In genomic region chr16:21260870-21261791, GRCh38 we compare ENCODE assay signal across 9 cellular contexts. TPM values are rescaled to one million over a fixed set of nuclear protein-coding genes. Genes with fewer than 3 reads are reported as not detected.
A peak's percentile ranks its signal among the peaks of the same experiment; 100 is the strongest.
DNase-seq lines count a peak whose midpoint lies in the region; FAIRE-seq and TF ChIP-seq lines count a peak whose summit lies in the region.
"Had no signal": no experiment of that assay in that cellular context is flagged by ENCODE, and none has a peak within 500 bp of the region (broad histone marks: within the 10 kb centered on the region; RNA-seq: fewer than 3 reads in every experiment).

No MANE protein-coding gene starts in this region.

- FAIRE-seq in small intestine (lab: Jason Lieb, UNC): no peak

- TF ChIP-seq POLR2A in GM19099 (IDR thresholded peaks at IDR 0.05; ENCODE audit: extremely low read depth, insufficient read length, low read depth) (peak; percentile 26), Peyer's patch (IDR thresholded peaks at IDR 0.05) (no peak), esophagus squamous epithelium (IDR thresholded peaks at IDR 0.05) (no peak)

- intact Hi-C loops in esophagus squamous epithelium (cut with DNase I): no loop called here

- no peak overlapping the region for H3K4me3 ChIP-seq in Peyer's patch
- no peak overlapping the region for H3K4me3 ChIP-seq in fibroblast of the aortic adventitia (ENCODE audit: low read depth, low read length)
- no peak overlapping the region for H3K4me3 ChIP-seq in small intestine (ENCODE audit: low read depth in 1 of 2, low read length in 2 of 2)
- H3K4me3 ChIP-seq in esophagus squamous epithelium: no peak overlapping the region

- CTCF ChIA-PET in HEK293T (lab: Yijun Ruan, JAX): interaction anchor here (0.5 to 0.7 kb wide), 2 partner anchors 12 to 940 kb away, joined by 3 read pairs; no protein-coding TSS in a partner anchor

- H3K27ac ChIP-seq in Peyer's patch (peak overlapping the region in 2 of 4 donors; percentile 54 to 62), small intestine (ENCODE audit: low read depth in 1 of 2, low read length in 1 of 2) (peak overlapping the region; percentile 41 to 52), esophagus squamous epithelium (no peak overlapping the region)

- H3K27me3 ChIP-seq in Peyer's patch (no peaks in the 10 kb centered on the region), small intestine (ENCODE audit: control insufficient read depth in 2 of 2, insufficient read depth in 2 of 2, low read length in 2 of 2) (no peaks in the 10 kb centered on the region), esophagus squamous epithelium (peaks cover 0 to 6% (median 0%) of the 10 kb centered on the region in 4 donors)

- 21 to 52% (median 34%) methylated on average over 9 of the region's 9 CpGs for WGBS in small intestine, 3 donors
- 61 to 75% methylated on average over 8 of the region's 9 CpGs for WGBS in esophagus squamous epithelium, 2 donors

- H3K9me3 ChIP-seq in Peyer's patch (peaks cover 0 to 4% (median 0%) of the 10 kb centered on the region in 4 donors), small intestine (ENCODE audit: control insufficient read depth, low read depth) (no peaks in the 10 kb centered on the region), esophagus squamous epithelium (no peaks in the 10 kb centered on the region)

- TF ChIP-seq CTCF in Peyer's patch (IDR thresholded peaks at IDR 0.05): no peak
- no peak for TF ChIP-seq CTCF in fibroblast of the aortic adventitia (IDR thresholded peaks at IDR 0.05; ENCODE audit: insufficient read depth, low read length)
- no peak for TF ChIP-seq CTCF in esophagus squamous epithelium (IDR thresholded peaks at IDR 0.05)

- H3K36me3 ChIP-seq in Peyer's patch: no peaks in the 10 kb centered on the region
- H3K36me3 ChIP-seq in small intestine (ENCODE audit: control insufficient read depth in 2 of 2, insufficient read depth in 2 of 2, low read length in 2 of 2): no peaks in the 10 kb centered on the region
- no peaks in the 10 kb centered on the region for H3K36me3 ChIP-seq in esophagus squamous epithelium

- peaks cover 3 to 28% (median 10%) of the 10 kb centered on the region in 4 donors for H3K4me1 ChIP-seq in Peyer's patch
- peaks cover 5 to 9% of the 10 kb centered on the region in 2 donors for H3K4me1 ChIP-seq in small intestine (ENCODE audit: control insufficient read depth in 2 of 2, insufficient read depth in 1 of 2, low read depth in 1 of 2, low read length in 1 of 2)
- H3K4me1 ChIP-seq in esophagus squamous epithelium: peaks cover 0 to 10% (median 0%) of the 10 kb centered on the region in 3 donors

- DNase-seq in Peyer's patch (peak in 2 of 3 donors; percentile 77 to 86), fibroblast of the aortic adventitia (ENCODE audit: low read depth) (peak; percentile 97), small intestine (peak; percentile 98), HEK293T (ENCODE audit: extremely low spot score) (no peak), esophagus squamous epithelium (lab: John Stamatoyannopoulos, UW) (no peak), NCI-H2171 (lab: John Stamatoyannopoulos, UW) (no peak)
- DNase-seq: naive B cell, NCI-H1417 had no signal

- POLR2A ChIA-PET in HEK293T (lab: Yijun Ruan, JAX): interaction anchor here (1.0 kb wide), 1 partner anchor 12 kb away, joined by 3 read pairs; no protein-coding TSS in a partner anchor

TF ChIP-seq in HEK293T, 16 proteins besides CTCF, POLR2A, EP300 and RAD21:
- no peak for TF ChIP-seq SUZ12 (IDR thresholded peaks at IDR 0.05)
- TF ChIP-seq BHLHE40 (IDR thresholded peaks at IDR 0.05; ENCODE audit: borderline replicate concordance): no peak
- no peak for TF ChIP-seq ZNF384 (IDR thresholded peaks at IDR 0.05)

RNA-seq across cellular contexts. Expression of gene CRYM, which starts 17.0 kb away (rescaled TPM):
- total RNA-seq in Peyer's patch (10 to 100 TPM in 1 of 4 donors, 1 to 10 TPM in 2, not detected in 1; 6.4 to 11.6 (median 9.1) TPM), fibroblast of the aortic adventitia (ENCODE audit: low replicate concordance) (2.0 and 2.8 TPM in 2 replicates), esophagus squamous epithelium (10 to 100 TPM in 1 of 4 donors, 1 to 10 TPM in 3; 2.0 to 13.9 (median 5.8) TPM)
- 1 to 10 TPM; 1.6 to 6.5 (median 2.3) TPM for polyA plus RNA-seq in small intestine

RNA-seq across cellular contexts. Expression of gene ANKS4B, which starts 27.6 kb away (rescaled TPM):
- total RNA-seq in Peyer's patch: 100 to 1,000 TPM in 1 of 4 donors, 10 to 100 TPM in 3; 24.8 to 104 (median 90.3) TPM
- total RNA-seq in fibroblast of the aortic adventitia (ENCODE audit: low replicate concordance): not detected in 2 replicates
- polyA plus RNA-seq in small intestine: 10 to 100 TPM; 15.9 to 42.5 (median 23.2) TPM
- not detected for total RNA-seq in esophagus squamous epithelium

RNA-seq across cellular contexts. Expression of gene ZP2, which starts 49.8 kb away (rescaled TPM):
- 1 to 10 TPM in 1 of 4 donors, under 1 TPM in 1, not detected in 2; 0.54 to 2.3 TPM for total RNA-seq in Peyer's patch
- total RNA-seq in fibroblast of the aortic adventitia (ENCODE audit: low replicate concordance): not detected in 2 replicates
- 1 to 10 TPM in 1 of 3 donors, under 1 TPM in 2; 0.01 to 1.1 (median 0.54) TPM for polyA plus RNA-seq in small intestine
- total RNA-seq in esophagus squamous epithelium: not detected

Comparison
In these comparisons a context has a peak if more than half of its experiments do, and no peak if none do; other contexts are left out.
1. DNase-seq: peak in Peyer's patch (2 of 3), fibroblast of the aortic adventitia (single experiment) and small intestine (single experiment); none in HEK293T (single experiment), esophagus squamous epithelium (single experiment) and NCI-H2171 (single experiment).
2. H3K27ac ChIP-seq: peak in small intestine (2 of 2); none in esophagus squamous epithelium (0 of 4).
3. RNA of gene ANKS4B, which starts 27.6 kb away (total RNA-seq): 24.8 to 104 TPM in Peyer's patch; not detected in fibroblast of the aortic adventitia and not detected in esophagus squamous epithelium; every median in the first group is over 10 times any median in the second.